20 cellular contexts compared by ENCODE assay signal in genomic region chr11:36000616-36001190, GRCh38. TPM values are rescaled to one million over a fixed set of nuclear protein-coding genes. Genes with fewer than 3 reads are reported as not detected.
DNase-seq lines count a peak whose midpoint lies in the region; ATAC-seq and TF ChIP-seq lines count a peak whose summit lies in the region.
"Had no signal": no experiment of that assay in that cellular context is flagged by ENCODE, and none has a peak within 500 bp of the region (broad histone marks: within the 10 kb centered on the region; RNA-seq: fewer than 3 reads in every experiment).

No MANE protein-coding gene starts in this region.

- intact Hi-C loops in breast epithelium (cut with DNase I; ENCODE audit: low total_unique reads) = no loop called here

- peaks cover 36% of the 10 kb centered on the region for H3K36me3 Mint-ChIP-seq in neural crest cell (ENCODE audit: low read depth)

- H3K27me3 ChIP-seq in breast epithelium = no peaks in the 10 kb centered on the region
- H3K27me3 ChIP-seq: gastroesophageal sphincter, vagina had no signal

- no peak overlapping the region for H3K4me3 ChIP-seq in breast epithelium
- H3K4me3 ChIP-seq: gastroesophageal sphincter, vagina had no signal

- no peaks in the 10 kb centered on the region for H3K36me3 ChIP-seq in breast epithelium
- H3K36me3 ChIP-seq: gastroesophageal sphincter, vagina had no signal

- H3K9me3 Mint-ChIP-seq in neural crest cell = peaks cover 17% of the 10 kb centered on the region

- TF ChIP-seq CTCF in breast epithelium (IDR thresholded peaks at IDR 0.05) (no peak), neural crest cell (conservative IDR thresholded peaks at IDR 0.05) (no peak)

- peaks cover 0 to 7% of the 10 kb centered on the region in 2 donors for H3K9me3 ChIP-seq in breast epithelium
- H3K9me3 ChIP-seq: vagina had no signal

- H3K4me1 ChIP-seq in breast epithelium = no peaks in the 10 kb centered on the region
- H3K4me1 ChIP-seq: gastroesophageal sphincter had no signal

- peak overlapping the region; percentile 46 for H3K27ac Mint-ChIP-seq in neural crest cell (ENCODE audit: unreplicated experiment)
- H3K27ac Mint-ChIP-seq: CD4-positive, alpha-beta T cell; T-helper 1 cell treated with Interleukin-12 subunit alpha and Interleukin-12 subunit beta and Interleukin-4 antibody, amounts not matched to agents 30 μg/mL and 1 μg/mL, for 36 hours had no signal

- no peak for ATAC-seq in HG03108 (IDR thresholded peaks at IDR 0.05; ENCODE audit: unreplicated experiment)
- no peak for ATAC-seq in HG02759 (IDR thresholded peaks at IDR 0.05; ENCODE audit: unreplicated experiment)
- ATAC-seq: gastroesophageal sphincter, left cardiac atrium had no signal

- H3K4me3 Mint-ChIP-seq in neural crest cell = peak overlapping the region; percentile 39
- H3K4me3 Mint-ChIP-seq: CD4-positive, alpha-beta T cell; T-helper 1 cell treated with Interleukin-12 subunit alpha and Interleukin-12 subunit beta and Interleukin-4 antibody, amounts not matched to agents 30 μg/mL and 1 μg/mL, for 36 hours had no signal

- DNase-seq in DMS53 (lab: John Stamatoyannopoulos, UW) (peak; percentile 64), NCI-H2029 (lab: John Stamatoyannopoulos, UW) (peak; percentile 44), breast epithelium (ENCODE audit: low spot score in 2 of 2) (peak in 1 of 2 donors; percentile 47), neural crest cell (ENCODE audit: low read depth, low spot score) (no peak), NCI-H1048 (lab: John Stamatoyannopoulos, UW) (no peak), CD1c-positive myeloid dendritic cell (ENCODE audit: extremely low spot score) (no peak)
- DNase-seq: activated CD4-positive, alpha-beta T cell treated with anti-CD3 and anti-CD28 coated beads, Interleukin-2, amount 50 U/mL, for 48 hours; CD4-positive, alpha-beta T cell; dermis blood vessel endothelial cell; Kasumi-1; left cardiac atrium; NCI-H1105 treated with DMSO at 0.1 percent for 48 hours; SHP77; stimulated activated CD8-positive, alpha-beta memory T cell treated with anti-CD3 and anti-CD28 coated beads, Interleukin-4, amount 100 ng/mL, for 48 hours had no signal

- H3K27me3 Mint-ChIP-seq in neural crest cell (ENCODE audit: low read depth) = no peaks in the 10 kb centered on the region

- H3K4me1 Mint-ChIP-seq in neural crest cell = peaks cover 65% of the 10 kb centered on the region

- no peak for TF ChIP-seq POLR2A in breast epithelium (IDR thresholded peaks at IDR 0.05)

- H3K27ac ChIP-seq in breast epithelium = peak overlapping the region; percentile 11 to 27
- H3K27ac ChIP-seq: epithelial cell of prostate, gastroesophageal sphincter, vagina had no signal

RNA-seq across cellular contexts. Expression of gene LDLRAD3, which starts 56.8 kb away (rescaled TPM):
- total RNA-seq in breast epithelium (10 to 100 TPM; 20.3 to 45.4 (median 40.6) TPM), neural crest cell (30.1 and 33.8 TPM in 2 replicates)

Comparison
In these comparisons a context has a peak if more than half of its experiments do, and no peak if none do; other contexts are left out.
1. DNase-seq: peak in DMS53 (single experiment) and NCI-H2029 (single experiment); none in neural crest cell (single experiment), NCI-H1048 (single experiment) and CD1c-positive myeloid dendritic cell (single experiment).